Comparison of ENCODE assay signal across 7 cellular contexts in genomic region chr17:76547183-76547641, GRCh38. TPM values are rescaled to one million over a fixed set of nuclear protein-coding genes. Genes with fewer than 3 reads are reported as not detected.
A peak's percentile ranks its signal among the peaks of the same experiment; 100 is the strongest.
DNase-seq lines count a peak whose midpoint lies in the region; ATAC-seq and TF ChIP-seq lines count a peak whose summit lies in the region.

No MANE protein-coding gene starts in this region.

- peak; percentile 51 for TF ChIP-seq CTCF in MCF 10A (IDR thresholded peaks at IDR 0.05; ENCODE audit: unreplicated experiment)

- intact Hi-C loops in MCF 10A (cut with micrococcal nuclease): loop anchor here (1.0 kb wide), 1 partner anchor 24 kb away; no protein-coding TSS in a partner anchor

- no peaks in the 10 kb centered on the region for H3K9me3 Mint-ChIP-seq in MCF 10A (ENCODE audit: unreplicated experiment)

- no peak overlapping the region for H3K4me3 Mint-ChIP-seq in T-helper 17 cell
- H3K4me3 Mint-ChIP-seq in MCF 10A (ENCODE audit: unreplicated experiment): no peak overlapping the region

- peak; percentile 94 for ATAC-seq in T-helper 17 cell

- CTCF ChIA-PET in MCF 10A (lab: Yijun Ruan, JAX): interaction anchor here (0.6 to 3.9 kb wide), 14 partner anchors 8 to 520 kb away, joined by 3 to 41 read pairs (median 3); no protein-coding TSS in a partner anchor

- H3K27ac Mint-ChIP-seq in T-helper 17 cell: no peak overlapping the region
- no peak overlapping the region for H3K27ac Mint-ChIP-seq in MCF 10A (ENCODE audit: low read depth, unreplicated experiment)

- H3K9me3 ChIP-seq in T-helper 17 cell (ENCODE audit: control insufficient read depth, low read length, poor library complexity, severe bottlenecking): no peaks in the 10 kb centered on the region

- H3K36me3 Mint-ChIP-seq in T-helper 17 cell (ENCODE audit: low read depth): no peaks in the 10 kb centered on the region
- H3K36me3 Mint-ChIP-seq in MCF 10A (ENCODE audit: insufficient read depth, unreplicated experiment): no peaks in the 10 kb centered on the region

- H3K27me3 Mint-ChIP-seq in T-helper 17 cell (peaks cover 16% of the 10 kb centered on the region), MCF 10A (ENCODE audit: insufficient read depth, unreplicated experiment) (peaks cover 12% of the 10 kb centered on the region)

- POLR2A ChIA-PET in MCF 10A (lab: Yijun Ruan, JAX): interaction anchor here (0.7 to 5.0 kb wide), 10 partner anchors 11 to 1398 kb away, joined by 3 to 68 read pairs (median 4); no protein-coding TSS in a partner anchor

- H3K4me1 Mint-ChIP-seq in T-helper 17 cell (peaks cover 8% of the 10 kb centered on the region), MCF 10A (ENCODE audit: insufficient read depth, unreplicated experiment) (peaks cover 10% of the 10 kb centered on the region)

- BruUV-seq in MCF 10A (replicated peaks; lab: Mats Ljungman, UMichigan): no TSS peak

- peak; percentile 70 for DNase-seq in EL
- peak; percentile 96 to 97 for DNase-seq in Kasumi-1 (lab: John Stamatoyannopoulos, UW)
- DNase-seq in T-helper 17 cell: peak in 1 of 3 donors; percentile 51
- peak; percentile 81 for DNase-seq in MCF 10A (ENCODE audit: unreplicated experiment)
- peak; percentile 82 for DNase-seq in inferior parietal cortex (ENCODE audit: extremely low spot score)
- DNase-seq in stimulated activated CD4-positive, alpha-beta T cell treated with anti-CD3 and anti-CD28 coated beads, Interleukin-2, amount 100 ng/mL, for 4 hours (ENCODE audit: low read depth): peak; percentile 45
- no peak for DNase-seq in NCI-H2029 (lab: John Stamatoyannopoulos, UW)

RNA-seq across cellular contexts. Expression of gene PRCD, which starts 7.4 kb away (rescaled TPM):
- 1 to 10 TPM in 1 of 2 donors, not detected in 1; 1.1 TPM for total RNA-seq in T-helper 17 cell
- total RNA-seq in MCF 10A (2022): not detected in 2 replicates

RNA-seq across cellular contexts. Expression of gene CYGB, which starts 9.7 kb away (rescaled TPM):
- total RNA-seq in T-helper 17 cell (not detected), MCF 10A (2022) (not detected in 2 replicates)

RNA-seq across cellular contexts. Expression of gene ST6GALNAC2, which starts 38.4 kb away (rescaled TPM):
- 1 to 10 TPM in 1 of 2 donors, under 1 TPM in 1; 0.68 to 2.2 TPM for total RNA-seq in T-helper 17 cell
- 5.0 and 7.7 TPM in 2 replicates for total RNA-seq in MCF 10A (2022)

RNA-seq across cellular contexts. Expression of gene RHBDF2, which starts 46.0 kb away (rescaled TPM):
- total RNA-seq in T-helper 17 cell: 10 to 100 TPM; 38.3 to 48.7 TPM
- total RNA-seq in MCF 10A (2022): 17.5 and 33.4 TPM in 2 replicates
